20 cellular contexts compared by ENCODE assay signal in the genomic region with DNA sequence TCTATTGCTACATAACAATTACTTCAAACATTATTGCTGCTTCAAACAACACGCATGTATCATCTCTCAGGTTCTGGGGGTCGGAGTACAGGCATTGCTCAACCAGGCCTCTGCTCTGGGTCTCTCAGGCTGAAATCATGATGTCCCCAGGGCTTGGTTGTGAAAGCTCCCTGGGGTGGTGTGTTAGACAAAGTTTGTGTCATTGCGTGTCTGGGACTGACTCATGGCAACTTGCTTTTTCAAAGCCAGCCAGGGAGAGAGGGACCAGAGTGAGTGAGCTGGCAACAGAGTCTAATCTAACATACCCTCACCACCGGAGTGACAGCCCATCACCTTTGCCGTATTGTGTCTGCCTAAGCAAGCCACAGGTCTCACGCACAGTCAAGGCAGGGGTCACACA.
DNase-seq lines count a peak whose midpoint lies in the region; ATAC-seq, FAIRE-seq and TF ChIP-seq lines count a peak whose summit lies in the region.
"Had no signal": no experiment of that assay in that cellular context is flagged by ENCODE, and none has a peak within 500 bp of the region (broad histone marks: within the 10 kb centered on the region; RNA-seq: fewer than 3 reads in every experiment).

No MANE protein-coding gene starts in this region.

- H3K9ac ChIP-seq in GM23248, result peak overlapping the region; percentile 33; the same call in 1 of the 2 replicates
- no peak overlapping the region for H3K9ac ChIP-seq in neural progenitor cell

- H3K79me2 ChIP-seq in GM23248 (ENCODE audit: insufficient read depth) (no peaks in the 10 kb centered on the region), hepatocyte (no peaks in the 10 kb centered on the region), neural progenitor cell (ENCODE audit: low read depth) (no peaks in the 10 kb centered on the region)

- H3K4me3 ChIP-seq in GM23248, result no peak overlapping the region
- no peak overlapping the region for H3K4me3 ChIP-seq in bronchial epithelial cell (ENCODE audit: low read depth, low read length)
- H3K4me3 ChIP-seq in hepatocyte, result no peak overlapping the region
- H3K4me3 ChIP-seq in neural progenitor cell, result no peak overlapping the region
- H3K4me3 ChIP-seq: mucosa of descending colon, tibial nerve had no signal

- peaks cover 7% of the 10 kb centered on the region for H3K4me1 Mint-ChIP-seq in neural progenitor cell

- peaks cover 8% of the 10 kb centered on the region for H3K27me3 Mint-ChIP-seq in neural progenitor cell (ENCODE audit: insufficient read depth, low read depth)

- H3K4me3 Mint-ChIP-seq in neural progenitor cell, result no peak overlapping the region
- H3K4me3 Mint-ChIP-seq: activated T-cell treated with anti-CD3 and anti-CD28 coated beads, Interleukin-2, amount 50 U/mL, for 4 hours; CD8-positive, alpha-beta memory T cell had no signal

- ATAC-seq in GM18909 (IDR thresholded peaks at IDR 0.05; ENCODE audit: poor library complexity, unreplicated experiment) (no peak), Right ventricle myocardium superior (ENCODE audit: poor library complexity) (no peak)
- ATAC-seq: activated naive CD4-positive, alpha-beta T cell treated with anti-CD3 and anti-CD28 coated beads, Interleukin-2, amount 50 U/mL, for 72 hours; activated T-cell treated with anti-CD3 and anti-CD28 coated beads, Interleukin-2, amount 50 U/mL, for 4 hours; mucosa of descending colon had no signal

- H3F3A ChIP-seq in GM23248 (ENCODE audit: insufficient read depth) (peaks cover 21% of the 10 kb centered on the region), neural progenitor cell (ENCODE audit: low read depth) (no peaks in the 10 kb centered on the region)

- no peaks in the 10 kb centered on the region for H3K9me3 ChIP-seq in GM23248 (ENCODE audit: low read depth)
- H3K9me3 ChIP-seq in hepatocyte (ENCODE audit: low read depth), result no peaks in the 10 kb centered on the region
- no peaks in the 10 kb centered on the region for H3K9me3 ChIP-seq in neural progenitor cell (ENCODE audit: low read depth)
- H3K9me3 ChIP-seq: mucosa of descending colon, tibial nerve had no signal

- H3K4me1 ChIP-seq in GM23248 (ENCODE audit: insufficient read depth) (peaks cover 27% of the 10 kb centered on the region), hepatocyte (ENCODE audit: insufficient read depth) (peaks cover 3% of the 10 kb centered on the region), neural progenitor cell (peaks cover 8% of the 10 kb centered on the region)

- H3K4me2 ChIP-seq in GM23248 (ENCODE audit: unreplicated experiment), result peak overlapping the region; percentile 27
- H3K4me2 ChIP-seq in hepatocyte, result no peak overlapping the region
- no peak overlapping the region for H3K4me2 ChIP-seq in neural progenitor cell

- no peak for FAIRE-seq in bronchial epithelial cell (lab: Jason Lieb, UNC)
- FAIRE-seq: GM19239, H54 had no signal

- H3K36me3 ChIP-seq in GM23248 (ENCODE audit: low read depth), result no peaks in the 10 kb centered on the region
- H3K36me3 ChIP-seq in bronchial epithelial cell (ENCODE audit: control insufficient read depth, insufficient read depth, low read length), result no peaks in the 10 kb centered on the region
- H3K36me3 ChIP-seq in hepatocyte (replicated peaks; ENCODE audit: insufficient read depth, low read depth), result no peaks in the 10 kb centered on the region
- no peaks in the 10 kb centered on the region for H3K36me3 ChIP-seq in neural progenitor cell
- H3K36me3 ChIP-seq: tibial nerve had no signal

- no peak overlapping the region for H3K27ac Mint-ChIP-seq in neural progenitor cell
- H3K27ac Mint-ChIP-seq: activated naive CD4-positive, alpha-beta T cell treated with anti-CD3 and anti-CD28 coated beads, Interleukin-2, amount 50 U/mL, for 72 hours had no signal

- peak; percentile 45 for DNase-seq in AG08395 (ENCODE audit: low spot score)
- peak; percentile 93 for DNase-seq in GM23248
- peak; percentile 90 for DNase-seq in bronchial epithelial cell (ENCODE audit: low read depth)
- peak; percentile 30 for DNase-seq in hepatocyte (ENCODE audit: low spot score)
- DNase-seq in neural progenitor cell (ENCODE audit: low spot score), result no peak
- DNase-seq in Right ventricle myocardium superior, result no peak
- no peak for DNase-seq in NCI-H2171 (lab: John Stamatoyannopoulos, UW)
- DNase-seq: activated CD4-positive, alpha-beta T cell treated with anti-CD3 and anti-CD28 coated beads, Interleukin-2, amount 50 U/mL, for 48 hours; activated T-cell treated with anti-CD3 and anti-CD28 coated beads, Interleukin-2, amount 50 U/mL, for 4 hours; CD8-positive, alpha-beta memory T cell; mucosa of descending colon; NCI-H1694; NCI-H446; SHP77; stimulated activated naive CD4-positive, alpha-beta T cell had no signal

- H3K36me3 Mint-ChIP-seq in neural progenitor cell, result no peaks in the 10 kb centered on the region
- H3K36me3 Mint-ChIP-seq: activated naive CD4-positive, alpha-beta T cell treated with anti-CD3 and anti-CD28 coated beads, Interleukin-2, amount 50 U/mL, for 72 hours; CD8-positive, alpha-beta memory T cell had no signal

- in situ Hi-C loops in GM23248 (cut with MboI), result no loop called here

- H3K27me3 ChIP-seq in GM23248 (replicated peaks; ENCODE audit: insufficient read depth) (no peaks in the 10 kb centered on the region), bronchial epithelial cell (ENCODE audit: control insufficient read depth, insufficient read depth, low read length) (no peaks in the 10 kb centered on the region), hepatocyte (no peaks in the 10 kb centered on the region), neural progenitor cell (no peaks in the 10 kb centered on the region)
- H3K27me3 ChIP-seq: tibial nerve had no signal

- 25 to 28% methylated on average over 6 of the region's 6 CpGs for WGBS in GM23248 (ENCODE audit: low coverage in 1 of 2, low lambda C conversion rate in 2 of 2, missing lambda C conversion rate in 2 of 2), 2 experiments
- WGBS in hepatocyte (ENCODE audit: low lambda C conversion rate, missing lambda C conversion rate), result 73% methylated on average over 6 of the region's 6 CpGs

- TF ChIP-seq CTCF in bronchial epithelial cell (IDR thresholded peaks at IDR 0.05; ENCODE audit: insufficient read depth, low read length, severe bottlenecking) (no peak), hepatocyte (IDR thresholded peaks at IDR 0.05; ENCODE audit: poor library complexity) (no peak), neural progenitor cell (IDR thresholded peaks at IDR 0.05) (no peak)

- H3K27ac ChIP-seq in GM23248 (peak overlapping the region; percentile 64), hepatocyte (no peak overlapping the region), neural progenitor cell (no peak overlapping the region)
- H3K27ac ChIP-seq: tibial nerve had no signal

- intact Hi-C loops in Right ventricle myocardium superior (cut with DNase I), result loop anchor here (10.0 kb wide), 2 partner anchors 248 to 768 kb away; no protein-coding TSS in a partner anchor

- H3K9me2 ChIP-seq in GM23248 (ENCODE audit: insufficient read depth), result no peaks in the 10 kb centered on the region
- no peaks in the 10 kb centered on the region for H3K9me2 ChIP-seq in hepatocyte (replicated peaks; ENCODE audit: insufficient read depth)

- H3K9me3 Mint-ChIP-seq in neural progenitor cell, result no peaks in the 10 kb centered on the region
- H3K9me3 Mint-ChIP-seq: activated naive CD4-positive, alpha-beta T cell treated with anti-CD3 and anti-CD28 coated beads, Interleukin-2, amount 50 U/mL, for 72 hours; activated T-cell treated with anti-CD3 and anti-CD28 coated beads, Interleukin-2, amount 50 U/mL, for 4 hours; CD8-positive, alpha-beta memory T cell had no signal

- H2AFZ ChIP-seq in GM23248, result no peak overlapping the region
- no peak overlapping the region for H2AFZ ChIP-seq in hepatocyte
- H2AFZ ChIP-seq in neural progenitor cell (replicated peaks), result no peak overlapping the region

- H4K20me1 ChIP-seq in GM23248 (ENCODE audit: insufficient read depth) (no peaks in the 10 kb centered on the region), hepatocyte (ENCODE audit: insufficient read depth, poor library complexity, severe bottlenecking) (no peaks in the 10 kb centered on the region), neural progenitor cell (ENCODE audit: low read depth) (no peaks in the 10 kb centered on the region)

Comparison
In these comparisons a context has a peak if more than half of its experiments do, and no peak if none do; other contexts are left out.
1. DNase-seq: peak in AG08395 (single experiment), GM23248 (single experiment), bronchial epithelial cell (single experiment) and hepatocyte (single experiment); none in neural progenitor cell (single experiment), Right ventricle myocardium superior (single experiment) and NCI-H2171 (single experiment).